Comparison of ENCODE assay signal across 23 cellular contexts in genomic region chr6:77461796-77462195, GRCh38. TPM values are rescaled to one million over a fixed set of nuclear protein-coding genes. Genes with fewer than 3 reads are reported as not detected.
A peak's percentile ranks its signal among the peaks of the same experiment; 100 is the strongest.
DNase-seq lines count a peak whose midpoint lies in the region; ATAC-seq and TF ChIP-seq lines count a peak whose summit lies in the region.
"Had no signal": no experiment of that assay in that cellular context is flagged by ENCODE, and none has a peak within 500 bp of the region (broad histone marks: within the 10 kb centered on the region; RNA-seq: fewer than 3 reads in every experiment).

No MANE protein-coding gene starts in this region.

- no peak overlapping the region for H2AK9ac ChIP-seq in IMR-90 (replicated peaks; ENCODE audit: low read depth, low read length, poor library complexity)

- H4K20me1 ChIP-seq in IMR-90 (ENCODE audit: insufficient read depth, low read length), result no peaks in the 10 kb centered on the region
- H4K20me1 ChIP-seq: BLaER1 had no signal

- in situ Hi-C loops in IMR-90 (cut with MboI; ENCODE audit: low sequenced_read_pairs), result loop anchor here (5.0 to 25.0 kb wide), 3 partner anchors 774 to 1527 kb away; no protein-coding TSS in a partner anchor

- peaks cover 69% of the 10 kb centered on the region for H3K27me3 Mint-ChIP-seq in CD4-positive, alpha-beta T cell

- intact Hi-C loops in IMR-90 (cut with micrococcal nuclease), result loop anchor here (10.0 kb wide), 1 partner anchor 1613 kb away; the partner anchor contains the start of gene PHIP
- intact Hi-C loops in stomach (cut with DNase I; ENCODE audit: low total_unique reads), result no loop called here
- intact Hi-C loops in ovary (cut with DNase I), result no loop called here
- intact Hi-C loops in CD4-positive, alpha-beta T cell (cut with DNase I, micrococcal nuclease), result loop anchor here in 1 of 2 experiments (10.0 kb wide), 1 partner anchor 1527 kb away; no protein-coding TSS in a partner anchor

- H3K4me3 Mint-ChIP-seq in CD4-positive, alpha-beta T cell, result no peak overlapping the region

- no peaks in the 10 kb centered on the region for H3K9me3 Mint-ChIP-seq in CD4-positive, alpha-beta T cell

- no peak for TF ChIP-seq RAD21 in IMR-90 (IDR thresholded peaks at IDR 0.05; ENCODE audit: low read length)

- no peak overlapping the region for H2AK5ac ChIP-seq in IMR-90 (ENCODE audit: low read depth, low read length)

- H3K4me2 ChIP-seq in IMR-90 (ENCODE audit: low read depth, low read length), result no peak overlapping the region
- H3K4me2 ChIP-seq: BLaER1 had no signal

- H4K5ac ChIP-seq in IMR-90 (ENCODE audit: low read depth, low read length), result no peak overlapping the region

- dilution Hi-C loops in IMR-90 (cut with HindIII; ENCODE audit: low sequenced_read_pairs, unreplicated experiment), result no loop called here

- H2AFZ ChIP-seq in IMR-90 (replicated peaks; ENCODE audit: low read length, poor library complexity), result no peak overlapping the region

- H3K56ac ChIP-seq in IMR-90 (ENCODE audit: extremely low read depth, insufficient read depth, low read length), result no peak overlapping the region

- TF ChIP-seq POLR2A in IMR-90 (IDR thresholded peaks at IDR 0.05; ENCODE audit: low read depth, low read length), result no peak
- TF ChIP-seq POLR2A in stomach (IDR thresholded peaks at IDR 0.05), result no peak
- TF ChIP-seq POLR2A in ovary (IDR thresholded peaks at IDR 0.05), result no peak

- 0 out of 2 replicates have a peak overlapping the region, but pooled peaks have one; percentile 18 for H2BK20ac ChIP-seq in IMR-90 (ENCODE audit: low read depth, low read length)

- no peak overlapping the region for H3K27ac ChIP-seq in IMR-90 (ENCODE audit: insufficient read depth, low read length)
- H3K27ac ChIP-seq in caudate nucleus (ENCODE audit: low read depth, low read length), result peak overlapping the region; percentile 41
- peak overlapping the region in 1 of 5 donors; percentile 9 for H3K27ac ChIP-seq in stomach
- H3K27ac ChIP-seq in ovary, result no peak overlapping the region
- H3K27ac ChIP-seq in CD4-positive, alpha-beta T cell (ENCODE audit: low read depth, low read length), result no peak overlapping the region
- H3K27ac ChIP-seq: BLaER1, body of pancreas, right atrium auricular region had no signal

- no peak overlapping the region for H2BK120ac ChIP-seq in IMR-90 (ENCODE audit: low read depth, low read length)

- no peak overlapping the region for H3K4ac ChIP-seq in IMR-90 (ENCODE audit: low read depth, low read length)

- no peak overlapping the region for H3K18ac ChIP-seq in IMR-90 (ENCODE audit: low read depth, low read length)

- H2BK5ac ChIP-seq in IMR-90 (ENCODE audit: low read depth, low read length, poor library complexity, severe bottlenecking), result no peak overlapping the region

- H2BK15ac ChIP-seq in IMR-90 (ENCODE audit: low read depth, low read length), result no peak overlapping the region

- no peaks in the 10 kb centered on the region for H3K9me1 ChIP-seq in IMR-90 (ENCODE audit: insufficient read depth, low read length)

- POLR2A ChIA-PET in IMR-90 (lab: Charles Lee; ENCODE audit: unreplicated experiment), result no interaction called here
- POLR2A ChIA-PET in CD4-positive, alpha-beta T cell (lab: Charles Lee), result no interaction called here

- no peak for ATAC-seq in IMR-90 (ENCODE audit: low read depth)
- no peak for ATAC-seq in CD4-positive, alpha-beta T cell (ENCODE audit: poor library complexity)
- ATAC-seq: body of pancreas; HepG2; naive thymus-derived CD8-positive, alpha-beta T cell had no signal

- H3K36me3 ChIP-seq in IMR-90 (ENCODE audit: control insufficient read depth, insufficient read depth, low read length), result no peaks in the 10 kb centered on the region
- no peaks in the 10 kb centered on the region for H3K36me3 ChIP-seq in stomach
- no peaks in the 10 kb centered on the region for H3K36me3 ChIP-seq in ovary
- H3K36me3 ChIP-seq: BLaER1, right atrium auricular region had no signal

- DNase-seq in IMR-90 (no peak), caudate nucleus (lab: John Stamatoyannopoulos, UW) (peak in 2 of 61 donors; percentile 6 to 31), stomach (no peak), ovary (no peak), NCI-H187 (lab: John Stamatoyannopoulos, UW) (no peak)
- DNase-seq in CD4-positive, alpha-beta T cell, result no peak
- DNase-seq: activated CD4-positive, alpha-beta T cell treated with anti-CD3 and anti-CD28 coated beads for 4 hours; activated CD8-positive, alpha-beta memory T cell treated with anti-CD3 and anti-CD28 coated beads, Interleukin-2, amount 50 U/mL, for 4 hours; activated naive CD4-positive, alpha-beta T cell; effector CD4-positive, alpha-beta T cell; MM.1S; naive thymus-derived CD8-positive, alpha-beta T cell; NCI-H187 treated with DMSO at 0.1 percent for 48 hours; NCI-H446 treated with DMSO at 0.1 percent for 48 hours; SHP77; substantia nigra; T-helper 9 cell had no signal

- no peak overlapping the region for H4K8ac ChIP-seq in IMR-90 (ENCODE audit: low read depth in 2 of 2, low read length in 2 of 2)

- no peak overlapping the region for H4K91ac ChIP-seq in IMR-90 (ENCODE audit: insufficient read depth, low read depth, low read length)

- no TSS peak for BruUV-seq in IMR-90 (replicated peaks; lab: Mats Ljungman, UMichigan)

- no peak overlapping the region for H3K14ac ChIP-seq in IMR-90 (replicated peaks; ENCODE audit: low read depth, low read length)

- CTCF ChIA-PET in IMR-90 (lab: Yijun Ruan, JAX), result no interaction called here
- CTCF ChIA-PET in CD4-positive, alpha-beta T cell (lab: Charles Lee), result no interaction called here

- 60% methylated on average over 1 of the region's 8 CpGs; no CpG with 5 or more reads in 1 of the 2 experiments for WGBS in IMR-90 (ENCODE audit: extremely low coverage in 2 of 2, insufficient read length in 1 of 2), 2 experiments
- WGBS in stomach, 5 donors, result 25 to 47% (median 32%) methylated on average over 8 of the region's 8 CpGs
- WGBS in ovary, 3 donors, result 76 to 86% (median 79%) methylated on average over 8 of the region's 8 CpGs

- TF ChIP-seq EP300 in stomach (IDR thresholded peaks at IDR 0.05) (no peak), ovary (IDR thresholded peaks at IDR 0.05) (no peak)

- H3K4me1 Mint-ChIP-seq in CD4-positive, alpha-beta T cell (ENCODE audit: low read depth), result peaks cover 14% of the 10 kb centered on the region

- TF ChIP-seq CTCF in IMR-90 (conservative IDR thresholded peaks at IDR 0.05; ENCODE audit: low read depth, low read length), result no peak
- TF ChIP-seq CTCF in stomach (IDR thresholded peaks at IDR 0.05), result no peak
- TF ChIP-seq CTCF in ovary (IDR thresholded peaks at IDR 0.05), result no peak
- TF ChIP-seq CTCF in CD4-positive, alpha-beta T cell (IDR thresholded peaks at IDR 0.05), result no peak

- H3K9ac ChIP-seq in IMR-90 (ENCODE audit: low read depth, low read length), result no peak overlapping the region
- H3K9ac ChIP-seq: BLaER1 had no signal

- no peaks in the 10 kb centered on the region; the same call in 1 of the 2 replicates for H3K4me1 ChIP-seq in IMR-90 (ENCODE audit: control insufficient read depth, insufficient read depth, low read length)
- peaks cover 4 to 40% (median 35%) of the 10 kb centered on the region in 4 donors for H3K4me1 ChIP-seq in stomach
- no peaks in the 10 kb centered on the region for H3K4me1 ChIP-seq in ovary (ENCODE audit: insufficient read depth)

- H3K4me3 ChIP-seq in IMR-90 (ENCODE audit: insufficient read depth, low read depth, low read length) (no peak overlapping the region), iPS-18c (ENCODE audit: insufficient read depth, low read depth, low read length) (0 out of 2 replicates have a peak overlapping the region, but pooled peaks have one; percentile 74), stomach (peak overlapping the region; percentile 42 to 57 (median 48)), ovary (no peak overlapping the region)
- H3K4me3 ChIP-seq: BLaER1, body of pancreas had no signal

- H3K9me3 ChIP-seq in IMR-90 (ENCODE audit: control insufficient read depth, insufficient read depth, low read length) (no peaks in the 10 kb centered on the region), iPS-18c (ENCODE audit: control insufficient read depth, insufficient read depth, low read length) (no peaks in the 10 kb centered on the region), stomach (no peaks in the 10 kb centered on the region), ovary (no peaks in the 10 kb centered on the region)
- no peaks in the 10 kb centered on the region for H3K9me3 ChIP-seq in CD4-positive, alpha-beta T cell (ENCODE audit: control insufficient read depth, low read length)
- H3K9me3 ChIP-seq: body of pancreas, right atrium auricular region had no signal

- no peak overlapping the region for H3K27ac Mint-ChIP-seq in CD4-positive, alpha-beta T cell
- H3K27ac Mint-ChIP-seq: naive thymus-derived CD8-positive, alpha-beta T cell had no signal

- H3K79me1 ChIP-seq in IMR-90 (ENCODE audit: low read depth in 1 of 2, low read length in 2 of 2), result no peaks in the 10 kb centered on the region; a peak in 1 of 4 replicates

- H3K23ac ChIP-seq in IMR-90 (ENCODE audit: low read depth, low read length), result no peak overlapping the region

- H3K27me3 ChIP-seq in IMR-90 (ENCODE audit: control insufficient read depth, insufficient read depth, low read length), result peaks cover 17% of the 10 kb centered on the region
- H3K27me3 ChIP-seq in stomach, result peaks cover 3 to 57% (median 29%) of the 10 kb centered on the region in 3 donors
- no peaks in the 10 kb centered on the region for H3K27me3 ChIP-seq in ovary
- H3K27me3 ChIP-seq in CD4-positive, alpha-beta T cell (ENCODE audit: control insufficient read depth, insufficient read depth, low read length), result peaks cover 52% of the 10 kb centered on the region

- no peaks in the 10 kb centered on the region for H3K36me3 Mint-ChIP-seq in CD4-positive, alpha-beta T cell (ENCODE audit: low read depth)

TF ChIP-seq in IMR-90, 13 proteins besides CTCF, POLR2A, EP300 and RAD21 (continues in another document):
- TF ChIP-seq MAFK (IDR thresholded peaks at IDR 0.05; ENCODE audit: low read depth, low read length) (no peak), SMC3 (IDR thresholded peaks at IDR 0.05; ENCODE audit: low read depth, low read length) (no peak), CEBPB (IDR thresholded peaks at IDR 0.05; ENCODE audit: low read depth, low read length) (no peak), RCOR1 (IDR thresholded peaks at IDR 0.05; ENCODE audit: insufficient replicate concordance, low read length) (no peak)

RNA-seq across cellular contexts. Expression of gene HTR1B, which starts 1.5 kb away (rescaled TPM):
- under 0.01 and 0.36 TPM in 2 replicates for total RNA-seq in IMR-90 (2012; rRNA removed)
- 0.24 and 0.27 TPM in 2 replicates for polyA plus RNA-seq in IMR-90 (2012; rRNA removed)
- 0.08 and 0.27 TPM in 2 replicates for polyA plus RNA-seq in IMR-90 (2012; cell fraction: cytosol; rRNA removed)
- polyA plus RNA-seq in IMR-90 (2012; cell fraction: nucleus; rRNA removed; ENCODE audit: low replicate concordance), result 0.30 and 0.47 TPM in 2 replicates
- total RNA-seq in stomach, result 1 to 10 TPM in 3 of 5 donors, not detected in 2; 2.3 to 3.5 (median 3.3) TPM
- polyA plus RNA-seq in stomach, result under 1 TPM in 2 of 3 donors, not detected in 1; 0.10 to 0.31 TPM
- under 1 TPM in 4 of 7 donors, not detected in 3; 0.12 to 0.55 (median 0.24) TPM for total RNA-seq in ovary
- under 1 TPM; 0.33 to 0.63 TPM for polyA plus RNA-seq in ovary
- total RNA-seq in CD4-positive, alpha-beta T cell, result not detected
- total RNA-seq: HepG2; naive thymus-derived CD8-positive, alpha-beta T cell; right atrium auricular region had no signal
- polyA plus RNA-seq: HepG2; liver; naive thymus-derived CD8-positive, alpha-beta T cell had no signal

Comparison
In these comparisons a context has a peak if more than half of its experiments do, and no peak if none do; other contexts are left out.
1. H3K4me3 ChIP-seq: peak in iPS-18c (single experiment) and stomach (4 of 4); none in IMR-90 (single experiment) and ovary (single experiment).